In genomic region chr4:8504279-8505007, GRCh38 we compare ENCODE assay signal across 17 cellular contexts.
A peak's percentile ranks its signal among the peaks of the same experiment; 100 is the strongest.
DNase-seq lines count a peak whose midpoint lies in the region; ATAC-seq, FAIRE-seq and TF ChIP-seq lines count a peak whose summit lies in the region.
"Had no signal": no experiment of that assay in that cellular context is flagged by ENCODE, and none has a peak within 500 bp of the region (broad histone marks: within the 10 kb centered on the region; RNA-seq: fewer than 3 reads in every experiment).

No MANE protein-coding gene starts in this region.

- no peak overlapping the region for H2BK120ac ChIP-seq in H1 (replicated peaks; ENCODE audit: low read depth, low read length)

- H3K9me3 ChIP-seq in H1 (ENCODE audit: insufficient read depth in 2 of 2, low read depth in 1 of 2, low read length in 1 of 2) (peaks cover 3 to 4% of the 10 kb centered on the region in 2 experiments; a peak in 3 of 4 replicates), thyroid gland (no peaks in the 10 kb centered on the region)
- H3K9me3 ChIP-seq in naive thymus-derived CD4-positive, alpha-beta T cell (ENCODE audit: control insufficient read depth in 2 of 3, low read length in 3 of 3) = no peaks in the 10 kb centered on the region
- H3K9me3 ChIP-seq: gastroesophageal sphincter had no signal

- H3K4ac ChIP-seq in H1 (replicated peaks; ENCODE audit: insufficient read length, low read depth, low read length) = no peak overlapping the region

- H3K79me2 ChIP-seq in H1 (ENCODE audit: control insufficient read depth in 1 of 2, insufficient read depth in 2 of 2, low read length in 2 of 2) = no peaks in the 10 kb centered on the region

- FAIRE-seq in H1 (lab: Jason Lieb, UNC) = no peak
- FAIRE-seq in frontal cortex (lab: Jason Lieb, UNC) = no peak
- FAIRE-seq: keratinocyte had no signal

- H3K27ac Mint-ChIP-seq in naive thymus-derived CD4-positive, alpha-beta T cell = no peak overlapping the region
- H3K27ac Mint-ChIP-seq: effector memory CD8-positive, alpha-beta T cell had no signal

- no peaks in the 10 kb centered on the region for H3K27me3 Mint-ChIP-seq in naive thymus-derived CD4-positive, alpha-beta T cell

- no peak overlapping the region for H2BK5ac ChIP-seq in H1 (ENCODE audit: low read depth, low read length)

- no peak overlapping the region for H3K56ac ChIP-seq in H1 (replicated peaks; ENCODE audit: insufficient read length, low read depth, low read length)

- H3K4me3 ChIP-seq in H1 (ENCODE audit: extremely low read depth in 1 of 4, insufficient read depth in 2 of 4, low read depth in 3 of 4, low read length in 4 of 4) (no peak overlapping the region), thyroid gland (replicated peaks in 1 of 3) (no peak overlapping the region)
- no peak overlapping the region for H3K4me3 ChIP-seq in naive thymus-derived CD4-positive, alpha-beta T cell (ENCODE audit: low read length)
- H3K4me3 ChIP-seq: gastroesophageal sphincter had no signal

- TF ChIP-seq EP300 in H1 (IDR thresholded peaks at IDR 0.05; ENCODE audit: borderline replicate concordance in 1 of 2, low read depth in 2 of 2, low read length in 2 of 2) = no peak

- no peak overlapping the region for H4K91ac ChIP-seq in H1 (replicated peaks; ENCODE audit: insufficient read length, low read length)

- TF ChIP-seq RAD21 in H1 (IDR thresholded peaks at IDR 0.05 in 1 of 2, conservative IDR thresholded peaks at IDR 0.05 in 1 of 2; ENCODE audit: low read depth in 2 of 2, low read length in 2 of 2) = no peak

- no peak overlapping the region for H3K4me2 ChIP-seq in H1 (ENCODE audit: insufficient read depth in 1 of 2, low read depth in 2 of 2, low read length in 2 of 2)

- H2AK5ac ChIP-seq in H1 (ENCODE audit: low read depth, low read length) = peak overlapping the region; percentile 39; the same call in 1 of the 2 replicates

- peaks cover 6 to 24% (median 14%) of the 10 kb centered on the region in 4 experiments for H3K4me1 ChIP-seq in H1 (replicated peaks in 1 of 4; ENCODE audit: control insufficient read depth in 3 of 4, insufficient read depth in 4 of 4, low read length in 3 of 4)
- peaks cover 48 to 60% of the 10 kb centered on the region in 2 donors for H3K4me1 ChIP-seq in thyroid gland
- no peaks in the 10 kb centered on the region for H3K4me1 ChIP-seq in naive thymus-derived CD4-positive, alpha-beta T cell (ENCODE audit: control insufficient read depth in 2 of 2, insufficient read depth in 2 of 2, low read length in 2 of 2)

- H2BK15ac ChIP-seq in H1 (ENCODE audit: low read length) = peak overlapping the region; percentile 92; the same call in 1 of the 2 replicates

- no peak overlapping the region; a peak in 1 of 7 replicates for H3K9ac ChIP-seq in H1 (replicated peaks in 1 of 4; ENCODE audit: extremely low read depth in 1 of 4, low read depth in 3 of 4, low read length in 3 of 4)

- no peak overlapping the region for H2AFZ ChIP-seq in H1 (ENCODE audit: low read length)

- H4K20me1 ChIP-seq in H1 (replicated peaks in 1 of 2; ENCODE audit: control insufficient read depth in 1 of 2, insufficient read depth in 2 of 2, low read length in 2 of 2) = no peaks in the 10 kb centered on the region

- H3K23ac ChIP-seq in H1 (ENCODE audit: insufficient read length) = no peak overlapping the region

- CTCF ChIA-PET in H1 (lab: Charles Lee; ENCODE audit: partially characterized antibody) = interaction anchor here (0.6 to 2.7 kb wide), 14 partner anchors 9 to 103 kb away, joined by 3 to 13 read pairs (median 4); no protein-coding TSS in a partner anchor
- CTCF ChIA-PET in naive thymus-derived CD4-positive, alpha-beta T cell (lab: Charles Lee) = no interaction called here

- ATAC-seq in naive thymus-derived CD4-positive, alpha-beta T cell = no peak
- ATAC-seq: effector memory CD8-positive, alpha-beta T cell; gastroesophageal sphincter had no signal

- H3K36me3 Mint-ChIP-seq in naive thymus-derived CD4-positive, alpha-beta T cell = peaks cover 0 to 8% (median 0%) of the 10 kb centered on the region in 5 donors

- intact Hi-C loops in thyroid gland (cut with DNase I) = loop anchor here (5.0 kb wide), 1 partner anchor 32 kb away; no protein-coding TSS in a partner anchor
- intact Hi-C loops in naive thymus-derived CD4-positive, alpha-beta T cell (cut with micrococcal nuclease) = no loop called here

- H3K27ac ChIP-seq in H1 (ENCODE audit: low read depth, low read length) (no peak overlapping the region), thyroid gland (peak overlapping the region; percentile 92 to 97 (median 96))
- no peak overlapping the region for H3K27ac ChIP-seq in naive thymus-derived CD4-positive, alpha-beta T cell (ENCODE audit: low read depth, low read length)
- H3K27ac ChIP-seq: gastroesophageal sphincter had no signal

- DNase-seq in NCI-H82 (lab: John Stamatoyannopoulos, UW) (peak; percentile 2), NCI-H82 treated with DMSO at 0.1 percent for 48 hours (lab: John Stamatoyannopoulos, UW; ENCODE audit: unreplicated experiment) (no peak), NCI-H2196 treated with DMSO at 0.1 percent for 48 hours (lab: John Stamatoyannopoulos, UW; ENCODE audit: unreplicated experiment) (peak; percentile 55), H1 (ENCODE audit: low read depth in 1 of 2, low spot score in 2 of 2) (no peak), thyroid gland (peak; percentile 90), frontal cortex (ENCODE audit: low spot score in 2 of 2) (no peak), GM19238 (ENCODE audit: insufficient read length, low spot score) (no peak)
- no peak for DNase-seq in naive thymus-derived CD4-positive, alpha-beta T cell
- DNase-seq: activated CD4-positive, alpha-beta T cell treated with anti-CD3 and anti-CD28 coated beads, Interleukin-2, amount 50 U/mL, for 1 hour; activated effector memory CD4-positive, alpha-beta T cell treated with Interleukin-2 at 50 U/mL for 16 hours; effector memory CD8-positive, alpha-beta T cell; Kasumi-1; NK-92 treated with Interleukin-12 subunit alpha and Interleukin-12 subunit beta, amount 100 ng/mL, for 24 hours; stimulated activated CD4-positive, alpha-beta T cell treated with anti-CD3 and anti-CD28 coated beads, Interleukin-12 subunit alpha, Interleukin-12 subunit beta, amount 100 ng/mL, for 4 hours; trophoblast cell had no signal

- H3K36me3 ChIP-seq in H1 (ENCODE audit: control insufficient read depth in 2 of 4, insufficient read depth in 4 of 4, low read length in 3 of 4) (no peaks in the 10 kb centered on the region), thyroid gland (no peaks in the 10 kb centered on the region)
- H3K36me3 ChIP-seq in naive thymus-derived CD4-positive, alpha-beta T cell (ENCODE audit: control insufficient read depth in 2 of 3, insufficient read depth in 3 of 3, low read length in 3 of 3) = no peaks in the 10 kb centered on the region
- H3K36me3 ChIP-seq: gastroesophageal sphincter had no signal

- peaks cover 0 to 2% (median 0%) of the 10 kb centered on the region in 11 donors for H3K9me3 Mint-ChIP-seq in naive thymus-derived CD4-positive, alpha-beta T cell
- H3K9me3 Mint-ChIP-seq: effector memory CD8-positive, alpha-beta T cell had no signal

- H3K27me3 ChIP-seq in H1 (replicated peaks in 1 of 4; ENCODE audit: control insufficient read depth in 3 of 4, extremely low read depth in 1 of 4, insufficient read depth in 3 of 4, low read length in 3 of 4) = no peaks in the 10 kb centered on the region; a peak in 1 of 7 replicates
- no peaks in the 10 kb centered on the region for H3K27me3 ChIP-seq in thyroid gland
- no peaks in the 10 kb centered on the region for H3K27me3 ChIP-seq in naive thymus-derived CD4-positive, alpha-beta T cell (ENCODE audit: control insufficient read depth in 2 of 2, insufficient read depth in 2 of 2, low read length in 2 of 2)

- H4K5ac ChIP-seq in H1 (ENCODE audit: insufficient read length, low read depth, low read length) = no peak overlapping the region

- no peaks in the 10 kb centered on the region for H3K23me2 ChIP-seq in H1 (ENCODE audit: low read depth, low read length)

- TF ChIP-seq POLR2A in H1 (IDR thresholded peaks at IDR 0.05; ENCODE audit: control extremely low read depth in 1 of 2, low read depth in 2 of 2, low read length in 2 of 2) (no peak), thyroid gland (IDR thresholded peaks at IDR 0.05) (no peak)

- 83% methylated on average over 11 of the region's 15 CpGs; no CpG with 5 or more reads in 1 of the 2 experiments for WGBS in H1 (ENCODE audit: extremely low coverage in 1 of 2, insufficient coverage in 1 of 2, insufficient read length in 1 of 2, insufficient replicate concordance in 2 of 2, low coverage in 1 of 2, low lambda C conversion rate in 2 of 2, missing lambda C conversion rate in 1 of 2), 2 experiments
- 31 to 38% methylated on average over 15 of the region's 15 CpGs for WGBS in thyroid gland, 2 donors

- H2BK12ac ChIP-seq in H1 (ENCODE audit: low read depth, low read length) = 0 out of 2 replicates have a peak overlapping the region, but pooled peaks have one; percentile 27

- no peak overlapping the region for H2BK20ac ChIP-seq in H1 (ENCODE audit: low read length)

- H3K79me1 ChIP-seq in H1 (ENCODE audit: low read depth, low read length) = no peaks in the 10 kb centered on the region

- TF ChIP-seq CTCF in H1 (IDR thresholded peaks at IDR 0.05; ENCODE audit: control extremely low read depth in 1 of 3, insufficient read depth in 1 of 3, low read depth in 1 of 3, low read length in 3 of 3) (no peak), thyroid gland (IDR thresholded peaks at IDR 0.05) (no peak)

- H3K4me3 Mint-ChIP-seq in naive thymus-derived CD4-positive, alpha-beta T cell = no peak overlapping the region
- H3K4me3 Mint-ChIP-seq: effector memory CD8-positive, alpha-beta T cell had no signal

- peaks cover 0 to 1% (median 0%) of the 10 kb centered on the region in 7 donors for H3K4me1 Mint-ChIP-seq in naive thymus-derived CD4-positive, alpha-beta T cell

- no peak overlapping the region for H3K18ac ChIP-seq in H1 (ENCODE audit: extremely low read depth, low read length)

- POLR2A ChIA-PET in H1 (lab: Charles Lee; ENCODE audit: partially characterized antibody) = interaction anchor here (1.4 to 2.3 kb wide), 2 partner anchors 11 to 63 kb away, joined by 4 to 7 read pairs; no protein-coding TSS in a partner anchor
- POLR2A ChIA-PET in naive thymus-derived CD4-positive, alpha-beta T cell (lab: Charles Lee) = no interaction called here

- no peak overlapping the region for H3K14ac ChIP-seq in H1 (ENCODE audit: insufficient read length)

- no peak overlapping the region for H4K8ac ChIP-seq in H1 (ENCODE audit: extremely low read depth, insufficient read depth, low read length)

TF ChIP-seq in H1, 55 proteins besides CTCF, POLR2A, EP300 and RAD21 (continues in another document):
- TF ChIP-seq RFX5 (IDR thresholded peaks at IDR 0.05; ENCODE audit: borderline replicate concordance, low read depth, low read length) (no peak), MAX (IDR thresholded peaks at IDR 0.05) (no peak), NANOG (IDR thresholded peaks at IDR 0.05; ENCODE audit: insufficient read depth, low read depth, low read length, poor library complexity, severe bottlenecking) (no peak), RXRA (IDR thresholded peaks at IDR 0.05; ENCODE audit: insufficient read depth, low read depth, low read length) (no peak), CEBPB (IDR thresholded peaks at IDR 0.05; ENCODE audit: low read depth, low read length) (no peak), SIX5 (IDR thresholded peaks at IDR 0.05; ENCODE audit: low read depth, low read length) (no peak)

Comparison
In these comparisons a context has a peak if more than half of its experiments do, and no peak if none do; other contexts are left out.
1. DNase-seq: peak in NCI-H82 (single experiment), NCI-H2196 treated with DMSO at 0.1 percent for 48 hours (single experiment) and thyroid gland (2 of 2); none in NCI-H82 treated with DMSO at 0.1 percent for 48 hours (single experiment), H1 (0 of 2), naive thymus-derived CD4-positive, alpha-beta T cell (0 of 9), frontal cortex (0 of 2) and GM19238 (single experiment).
2. H3K27ac ChIP-seq: peak in thyroid gland (3 of 3); none in H1 (single experiment) and naive thymus-derived CD4-positive, alpha-beta T cell (single experiment).